11 cellular contexts compared by ENCODE assay signal in genomic region chr11:12434255-12434654, GRCh38. TPM values are rescaled to one million over a fixed set of nuclear protein-coding genes. Genes with fewer than 3 reads are reported as not detected.
A peak's percentile ranks its signal among the peaks of the same experiment; 100 is the strongest.
DNase-seq lines count a peak whose midpoint lies in the region; ATAC-seq and TF ChIP-seq lines count a peak whose summit lies in the region.
"Had no signal": no experiment of that assay in that cellular context is flagged by ENCODE, and none has a peak within 500 bp of the region (broad histone marks: within the 10 kb centered on the region; RNA-seq: fewer than 3 reads in every experiment).

No MANE protein-coding gene starts in this region.

- no peak overlapping the region for H4K8ac ChIP-seq in H9 (replicated peaks; ENCODE audit: insufficient read length, low read depth, low read length)

- no peaks in the 10 kb centered on the region for H3K23me2 ChIP-seq in H9 (ENCODE audit: insufficient read length, low read depth, low read length, poor library complexity, severe bottlenecking)

- H3K36me3 ChIP-seq in fibroblast of lung (ENCODE audit: control insufficient read depth, insufficient read depth, low read length) (peaks cover 1% of the 10 kb centered on the region), upper lobe of left lung (no peaks in the 10 kb centered on the region)

- TF ChIP-seq CTCF in fibroblast of lung (conservative IDR thresholded peaks at IDR 0.05 in 1 of 2, IDR thresholded peaks at IDR 0.05 in 1 of 2; ENCODE audit: low read depth in 1 of 2, low read length in 2 of 2) (no peak), neural crest cell (conservative IDR thresholded peaks at IDR 0.05) (no peak), upper lobe of left lung (IDR thresholded peaks at IDR 0.05) (no peak), H9 (conservative IDR thresholded peaks at IDR 0.05) (no peak)

- H2BK20ac ChIP-seq in H9 (ENCODE audit: low read depth, low read length, poor library complexity, severe bottlenecking): no peak overlapping the region

- H2BK15ac ChIP-seq in H9 (ENCODE audit: low read depth, low read length): no peak overlapping the region

- peak overlapping the region; percentile 58 for H3K27ac ChIP-seq in fibroblast of lung (ENCODE audit: insufficient read depth, low read length)
- peak overlapping the region in 3 of 4 donors; percentile 57 to 70 (median 62) for H3K27ac ChIP-seq in upper lobe of left lung
- no peak overlapping the region for H3K27ac ChIP-seq in H9 (ENCODE audit: insufficient read length, low read depth, low read length)

- no peak overlapping the region for H3K18ac ChIP-seq in H9 (ENCODE audit: insufficient read length, low read depth, low read length)

- no peak overlapping the region for H3K23ac ChIP-seq in H9 (ENCODE audit: insufficient read length, low read depth, low read length)

- no peak overlapping the region for H3K14ac ChIP-seq in H9 (ENCODE audit: insufficient read depth, low read length)

- H3K27me3 ChIP-seq in fibroblast of lung (ENCODE audit: control insufficient read depth, insufficient read depth, low read length): no peaks in the 10 kb centered on the region
- no peaks in the 10 kb centered on the region for H3K27me3 ChIP-seq in upper lobe of left lung
- no peaks in the 10 kb centered on the region for H3K27me3 ChIP-seq in H9 (ENCODE audit: insufficient read depth, low read length)

- peaks cover 25% of the 10 kb centered on the region for H3K79me2 ChIP-seq in fibroblast of lung (ENCODE audit: control insufficient read depth, insufficient read depth, low read length)
- no peaks in the 10 kb centered on the region for H3K79me2 ChIP-seq in H9 (ENCODE audit: insufficient read depth, low read length)

- WGBS in upper lobe of left lung, 2 donors: 81 to 83% methylated on average over 4 to 5 of the region's 5 CpGs
- no CpG with 5 or more reads among the region's 5 CpGs for WGBS in H9 (ENCODE audit: extremely low coverage, insufficient read length, low lambda C conversion rate)

- TF ChIP-seq EP300 in upper lobe of left lung (IDR thresholded peaks at IDR 0.05): no peak

- H3K4ac ChIP-seq in H9 (ENCODE audit: low read depth, low read length): no peak overlapping the region

- no peaks in the 10 kb centered on the region for H3K79me1 ChIP-seq in H9 (ENCODE audit: insufficient read depth, low read depth, low read length, poor library complexity, severe bottlenecking)

- no peak overlapping the region for H3K56ac ChIP-seq in H9 (ENCODE audit: insufficient read length, low read depth, low read length)

- H4K91ac ChIP-seq in H9 (ENCODE audit: insufficient read length, low read depth, low read length): no peak overlapping the region

- H2AFZ ChIP-seq in fibroblast of lung (ENCODE audit: low read length) (no peak overlapping the region), H9 (ENCODE audit: low read length) (no peak overlapping the region)

- TF ChIP-seq POLR2A in upper lobe of left lung (IDR thresholded peaks at IDR 0.05): no peak

- no peak overlapping the region for H4K5ac ChIP-seq in H9 (ENCODE audit: insufficient read length, low read depth, low read length)

- peaks cover 7% of the 10 kb centered on the region for H3K36me3 Mint-ChIP-seq in neural crest cell (ENCODE audit: low read depth)
- no peaks in the 10 kb centered on the region; a peak in 1 of 7 replicates for H3K36me3 Mint-ChIP-seq in H9 (ENCODE audit: insufficient read depth in 1 of 3, low read depth in 3 of 3)

- no peak overlapping the region for H2BK120ac ChIP-seq in H9 (ENCODE audit: low read depth, low read length, poor library complexity, severe bottlenecking)

- H3K9me3 ChIP-seq in fibroblast of lung (ENCODE audit: control insufficient read depth, insufficient read depth, low read depth, low read length) (no peaks in the 10 kb centered on the region), upper lobe of left lung (no peaks in the 10 kb centered on the region), H9 (ENCODE audit: control insufficient read depth, low read depth, low read length) (no peaks in the 10 kb centered on the region)

- H3K27ac Mint-ChIP-seq in neural crest cell (ENCODE audit: unreplicated experiment) (peak overlapping the region; percentile 32), H9 (peak overlapping the region in 1 of 3 experiments; percentile 40; a peak in 1 of 7 replicates)
- H3K27ac Mint-ChIP-seq: dendritic cell treated with granulocyte-macrophage colony-stimulating factor and Interleukin-4, amounts not matched to agents 40 ng/mL and 50 ng/mL, for 4 days had no signal

- peak in 1 of 2 donors; percentile 45 for ATAC-seq in upper lobe of left lung (ENCODE audit: low FRiP score in 2 of 2)

- H3K27me3 Mint-ChIP-seq in neural crest cell (ENCODE audit: low read depth) (no peaks in the 10 kb centered on the region), H9 (ENCODE audit: low read depth) (no peaks in the 10 kb centered on the region)

- H3K9me3 Mint-ChIP-seq in neural crest cell (no peaks in the 10 kb centered on the region), H9 (no peaks in the 10 kb centered on the region)
- H3K9me3 Mint-ChIP-seq: dendritic cell treated with granulocyte-macrophage colony-stimulating factor and Interleukin-4, amounts not matched to agents 40 ng/mL and 50 ng/mL, for 4 days had no signal

- no peaks in the 10 kb centered on the region for H4K20me1 ChIP-seq in fibroblast of lung (ENCODE audit: control insufficient read depth, extremely low read depth, insufficient read depth, low read length)
- H4K20me1 ChIP-seq in H9 (ENCODE audit: control insufficient read depth, insufficient read depth, insufficient read length): no peaks in the 10 kb centered on the region

- peak; percentile 52 for DNase-seq in SK-N-DZ (ENCODE audit: low spot score)
- DNase-seq in fibroblast of lung (ENCODE audit: low read depth in 2 of 2): peak; percentile 35 to 43
- no peak for DNase-seq in neural crest cell (ENCODE audit: low read depth, low spot score)
- no peak for DNase-seq in upper lobe of left lung
- DNase-seq in NOMO-1 treated with dmso at 0.1 percent for 144 hours (lab: John Stamatoyannopoulos, UW; ENCODE audit: unreplicated experiment): no peak
- DNase-seq in GM19240 (ENCODE audit: insufficient read length, low spot score): no peak
- no peak for DNase-seq in H9
- DNase-seq: activated CD4-positive, alpha-beta T cell treated with anti-CD3 and anti-CD28 coated beads, Interleukin-2, amount 50 U/mL, for 1 hour; hypothalamus; NCI-H774 had no signal

- no peak overlapping the region for H2AK5ac ChIP-seq in H9 (ENCODE audit: insufficient read length, low read length)

- H3K4me3 Mint-ChIP-seq in neural crest cell (no peak overlapping the region), H9 (no peak overlapping the region)
- H3K4me3 Mint-ChIP-seq: dendritic cell treated with granulocyte-macrophage colony-stimulating factor and Interleukin-4, amounts not matched to agents 40 ng/mL and 50 ng/mL, for 4 days had no signal

- no peak overlapping the region for H3T11ph ChIP-seq in H9 (ENCODE audit: low read length)

- H3K4me2 ChIP-seq in fibroblast of lung (ENCODE audit: extremely low read depth, insufficient read depth, low read length) (peak overlapping the region; percentile 55), H9 (ENCODE audit: insufficient read depth, insufficient read length, low read length) (no peak overlapping the region)

- peaks cover 21% of the 10 kb centered on the region for H3K4me1 ChIP-seq in fibroblast of lung (ENCODE audit: control insufficient read depth, extremely low read depth, insufficient read depth, low read length)
- H3K4me1 ChIP-seq in upper lobe of left lung: peaks cover 23 to 28% (median 24%) of the 10 kb centered on the region in 4 donors
- H3K4me1 ChIP-seq in H9 (ENCODE audit: insufficient read depth, low read length): peaks cover 2% of the 10 kb centered on the region; the same call in 1 of the 2 replicates

- peaks cover 35% of the 10 kb centered on the region for H3K4me1 Mint-ChIP-seq in neural crest cell
- H3K4me1 Mint-ChIP-seq in H9: peaks cover 8 to 12% of the 10 kb centered on the region in 2 experiments; a peak in 3 of 4 replicates

- no peak overlapping the region for H2BK12ac ChIP-seq in H9 (ENCODE audit: insufficient read length, low read depth, low read length)

- H3K4me3 ChIP-seq in fibroblast of lung (replicated peaks in 1 of 4; ENCODE audit: control extremely low read depth in 1 of 4, insufficient read depth in 1 of 4, low read depth in 3 of 4, low read length in 4 of 4) (no peak overlapping the region), upper lobe of left lung (no peak overlapping the region)

- no peak overlapping the region for H3K9ac ChIP-seq in fibroblast of lung (ENCODE audit: insufficient read depth, low read length)
- H3K9ac ChIP-seq in H9 (ENCODE audit: extremely low read depth, insufficient read length, low read length): no peak overlapping the region

- H2BK5ac ChIP-seq in H9 (ENCODE audit: insufficient read length, low read length): no peak overlapping the region

RNA-seq across cellular contexts. Expression of gene PARVA, which starts 56.9 kb away (rescaled TPM):
- polyA plus RNA-seq in SK-N-DZ (2014; cell fraction: cytosol; rRNA removed): 63.4 and 64.4 TPM in 2 replicates
- polyA plus RNA-seq in SK-N-DZ (2014; cell fraction: nucleus; rRNA removed): 26.6 and 30.5 TPM in 2 replicates
- 21.8 and 27.7 TPM in 2 replicates for total RNA-seq in fibroblast of lung
- 120 and 195 TPM in 2 replicates for polyA plus RNA-seq in fibroblast of lung
- polyA plus RNA-seq in fibroblast of lung (2012): 89.0 and 144 TPM in 2 replicates
- polyA minus RNA-seq in fibroblast of lung (ENCODE audit: low replicate concordance): 88.0 and 124 TPM in 2 replicates
- 36.2 and 40.0 TPM in 2 replicates for total RNA-seq in neural crest cell
- 10 to 100 TPM; 36.7 to 73.5 (median 58.0) TPM for total RNA-seq in upper lobe of left lung
- total RNA-seq in H9 (2021): 18.1 and 21.8 TPM in 2 replicates

Comparison
In these comparisons a context has a peak if more than half of its experiments do, and no peak if none do; other contexts are left out.
1. DNase-seq: peak in SK-N-DZ (single experiment) and fibroblast of lung (2 of 2); none in neural crest cell (single experiment), upper lobe of left lung (0 of 2), NOMO-1 treated with dmso at 0.1 percent for 144 hours (single experiment), GM19240 (single experiment) and H9 (single experiment).